In the genomic region with DNA sequence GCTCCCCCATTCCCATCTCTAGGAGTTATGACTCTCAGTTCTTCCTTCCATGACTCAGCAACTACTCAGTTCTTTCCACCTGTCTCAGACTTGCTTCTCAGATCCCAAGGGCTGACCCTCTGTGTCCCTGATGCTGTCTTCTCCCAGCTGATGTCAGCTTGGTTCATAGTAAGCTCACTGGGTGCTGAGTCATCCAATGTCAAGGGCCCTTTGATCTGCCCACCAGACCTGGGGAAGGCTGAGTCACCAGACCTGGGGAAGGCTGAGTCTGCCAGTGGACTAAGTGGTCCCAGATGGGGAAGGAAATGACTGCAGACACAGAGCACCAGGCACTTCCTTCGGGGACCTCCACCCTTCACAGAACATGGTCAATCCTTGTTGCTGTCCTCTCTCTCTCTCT, we compare ENCODE assay signal across 8 cellular contexts.
DNase-seq lines count a peak whose midpoint lies in the region; ATAC-seq and TF ChIP-seq lines count a peak whose summit lies in the region.

No MANE protein-coding gene starts in this region.

- no CpG with 5 or more reads among the region's 1 CpG for WGBS in IMR-90 (ENCODE audit: extremely low coverage in 2 of 2, insufficient read length in 1 of 2), 2 experiments
- WGBS in lower leg skin, 2 donors: 33 to 40% methylated on average over 1 of the region's 1 CpG
- no CpG with 5 or more reads among the region's 1 CpG for WGBS in neuronal stem cell (ENCODE audit: extremely low coverage in 2 of 2, insufficient read length in 2 of 2, insufficient replicate concordance in 1 of 2), 2 donors

- H3K23ac ChIP-seq in IMR-90 (ENCODE audit: low read depth, low read length): peak overlapping the region; percentile 60; the same call in 1 of the 2 replicates
- no peak overlapping the region for H3K23ac ChIP-seq in neuronal stem cell (ENCODE audit: low read depth, low read length, poor library complexity)

- no peaks in the 10 kb centered on the region for H4K20me1 ChIP-seq in IMR-90 (ENCODE audit: insufficient read depth, low read length)

- peak; percentile 88 for ATAC-seq in IMR-90 (ENCODE audit: low read depth)
- ATAC-seq in activated CD8-positive, alpha-beta T cell treated with anti-CD3 and anti-CD28 coated beads for 36 hours: peak; percentile 89

- H3K36me3 ChIP-seq in IMR-90 (ENCODE audit: control insufficient read depth, insufficient read depth, low read length) (no peaks in the 10 kb centered on the region), neuronal stem cell (replicated peaks in 1 of 2; ENCODE audit: control insufficient read depth in 2 of 2, insufficient read depth in 2 of 2, low read length in 2 of 2) (no peaks in the 10 kb centered on the region)

- H3K4ac ChIP-seq in IMR-90 (ENCODE audit: low read depth, low read length): peak overlapping the region; percentile 76
- no peak overlapping the region for H3K4ac ChIP-seq in neuronal stem cell (ENCODE audit: low read length)

- H2BK5ac ChIP-seq in IMR-90 (ENCODE audit: low read depth, low read length, poor library complexity, severe bottlenecking): peak overlapping the region; percentile 86
- H2BK5ac ChIP-seq in neuronal stem cell (ENCODE audit: low read length): no peak overlapping the region

- no peak for TF ChIP-seq CTCF in IMR-90 (conservative IDR thresholded peaks at IDR 0.05; ENCODE audit: low read depth, low read length)
- TF ChIP-seq CTCF in activated CD8-positive, alpha-beta T cell treated with anti-CD3 and anti-CD28 coated beads for 36 hours (IDR thresholded peaks at IDR 0.05): no peak
- no peak for TF ChIP-seq CTCF in lower leg skin (IDR thresholded peaks at IDR 0.05)

- H2AFZ ChIP-seq in IMR-90 (replicated peaks; ENCODE audit: low read length, poor library complexity) (peak overlapping the region; percentile 44), neuronal stem cell (ENCODE audit: low read length) (no peak overlapping the region)

- H2BK15ac ChIP-seq in IMR-90 (ENCODE audit: low read depth, low read length) (peak overlapping the region; percentile 12; the same call in 2 of the 3 replicates), neuronal stem cell (ENCODE audit: low read length) (no peak overlapping the region)

- H3K4me1 ChIP-seq in IMR-90 (ENCODE audit: control insufficient read depth, insufficient read depth, low read length) (peaks cover 9% of the 10 kb centered on the region), neuronal stem cell (ENCODE audit: control insufficient read depth in 2 of 2, insufficient read depth in 1 of 2, low read depth in 1 of 2, low read length in 2 of 2) (no peaks in the 10 kb centered on the region)

- no peak overlapping the region for H2BK12ac ChIP-seq in neuronal stem cell (ENCODE audit: low read length)

- H3K27me3 ChIP-seq in IMR-90 (ENCODE audit: control insufficient read depth, insufficient read depth, low read length): no peaks in the 10 kb centered on the region
- H3K27me3 ChIP-seq in neuronal stem cell (ENCODE audit: control insufficient read depth in 3 of 3, insufficient read depth in 3 of 3, low read depth in 1 of 3, low read length in 3 of 3): no peaks in the 10 kb centered on the region

- H4K91ac ChIP-seq in IMR-90 (ENCODE audit: insufficient read depth, low read depth, low read length) (peak overlapping the region; percentile 67; the same call in 1 of the 2 replicates), neuronal stem cell (ENCODE audit: low read depth, low read length, poor library complexity) (no peak overlapping the region)

- in situ Hi-C loops in IMR-90 (cut with MboI; ENCODE audit: low sequenced_read_pairs): no loop called here

- no peak overlapping the region for H3K27ac Mint-ChIP-seq in activated CD8-positive, alpha-beta T cell treated with anti-CD3 and anti-CD28 coated beads for 36 hours

- BruUV-seq in IMR-90 (replicated peaks; lab: Mats Ljungman, UMichigan): no TSS peak

- intact Hi-C loops in IMR-90 (cut with micrococcal nuclease) (no loop called here), lower leg skin (cut with DNase I; ENCODE audit: low total_unique reads) (no loop called here)
- intact Hi-C loops in activated CD8-positive, alpha-beta T cell treated with anti-CD3 and anti-CD28 coated beads for 36 hours (cut with micrococcal nuclease): no loop called here

- no peaks in the 10 kb centered on the region for H3K27me3 Mint-ChIP-seq in activated CD8-positive, alpha-beta T cell treated with anti-CD3 and anti-CD28 coated beads for 36 hours

- no peaks in the 10 kb centered on the region for H3K9me3 ChIP-seq in IMR-90 (ENCODE audit: control insufficient read depth, insufficient read depth, low read length)
- H3K9me3 ChIP-seq in neuronal stem cell (replicated peaks in 1 of 2; ENCODE audit: control insufficient read depth in 2 of 2, insufficient read depth in 1 of 2, low read depth in 1 of 2, low read length in 2 of 2): peaks cover 0 to 2% of the 10 kb centered on the region in 2 donors

- H3K9me3 Mint-ChIP-seq in activated CD8-positive, alpha-beta T cell treated with anti-CD3 and anti-CD28 coated beads for 36 hours: no peaks in the 10 kb centered on the region

- H2BK120ac ChIP-seq in IMR-90 (ENCODE audit: low read depth, low read length) (peak overlapping the region; percentile 92), neuronal stem cell (ENCODE audit: low read depth, low read length) (no peak overlapping the region)

- H3K4me2 ChIP-seq in IMR-90 (ENCODE audit: low read depth, low read length) (no peak overlapping the region; the same call in 1 of the 2 replicates), neuronal stem cell (ENCODE audit: insufficient read depth, low read length, poor library complexity, severe bottlenecking) (no peak overlapping the region)

- CTCF ChIA-PET in IMR-90 (lab: Yijun Ruan, JAX): interaction anchor here (0.6 kb wide), 1 partner anchor 52 kb away, joined by 3 read pairs; no protein-coding TSS in a partner anchor
- CTCF ChIA-PET in activated CD8-positive, alpha-beta T cell treated with anti-CD3 and anti-CD28 coated beads for 36 hours (lab: Charles Lee): no interaction called here

- H3K56ac ChIP-seq in IMR-90 (ENCODE audit: extremely low read depth, insufficient read depth, low read length): no peak overlapping the region

- H3K79me1 ChIP-seq in IMR-90 (ENCODE audit: low read depth in 1 of 2, low read length in 2 of 2) (peaks cover 0 to 6% of the 10 kb centered on the region in 2 experiments; a peak in 1 of 4 replicates), neuronal stem cell (ENCODE audit: low read depth, low read length) (no peaks in the 10 kb centered on the region)

- H4K5ac ChIP-seq in IMR-90 (ENCODE audit: low read depth, low read length): peak overlapping the region; percentile 0; the same call in 1 of the 2 replicates

- DNase-seq in EL (peak; percentile 97), IMR-90 (peak; percentile 99), glomerular endothelial cell (ENCODE audit: extremely low read depth, low read depth, low spot score) (peak; percentile 74), SIG-M5 treated with dmso at 0.1 percent for 504 hours (lab: John Stamatoyannopoulos, UW; ENCODE audit: unreplicated experiment) (no peak), lower leg skin (ENCODE audit: low spot score in 2 of 2) (no peak), neuronal stem cell (ENCODE audit: low spot score) (no peak)
- peak; percentile 75 for DNase-seq in activated CD8-positive, alpha-beta T cell treated with anti-CD3 and anti-CD28 coated beads for 36 hours
- peak; percentile 23 to 45 for DNase-seq in stimulated activated CD8-positive, alpha-beta memory T cell treated with anti-CD3 and anti-CD28 coated beads, Interleukin-4, amount 100 ng/mL, for 4 hours (ENCODE audit: low read depth in 2 of 2, low spot score in 1 of 2)

- H2AK5ac ChIP-seq in IMR-90 (ENCODE audit: low read depth, low read length) (peak overlapping the region; percentile 38), neuronal stem cell (ENCODE audit: low read depth, low read length) (no peak overlapping the region)

- peaks cover 10% of the 10 kb centered on the region for H3K9me1 ChIP-seq in IMR-90 (ENCODE audit: insufficient read depth, low read length)

- TF ChIP-seq POLR2A in IMR-90 (IDR thresholded peaks at IDR 0.05; ENCODE audit: low read depth, low read length) (no peak), lower leg skin (IDR thresholded peaks at IDR 0.05) (no peak)

- H3K18ac ChIP-seq in IMR-90 (ENCODE audit: low read depth, low read length) (peak overlapping the region; percentile 33; the same call in 1 of the 2 replicates), neuronal stem cell (ENCODE audit: low read length) (no peak overlapping the region)

- H3K27ac ChIP-seq in IMR-90 (ENCODE audit: insufficient read depth, low read length) (peak overlapping the region; percentile 2; the same call in 1 of the 2 replicates), neuronal stem cell (replicated peaks; ENCODE audit: low read length) (no peak overlapping the region)

- H3K14ac ChIP-seq in IMR-90 (replicated peaks; ENCODE audit: low read depth, low read length) (peak overlapping the region; percentile 76), neuronal stem cell (ENCODE audit: low read length) (no peak overlapping the region)

- dilution Hi-C loops in IMR-90 (cut with HindIII; ENCODE audit: low sequenced_read_pairs, unreplicated experiment): no loop called here

- H3K9ac ChIP-seq in IMR-90 (ENCODE audit: low read depth, low read length): no peak overlapping the region
- no peak overlapping the region for H3K9ac ChIP-seq in neuronal stem cell (ENCODE audit: low read depth, low read length, poor library complexity)

- H3K4me3 ChIP-seq in IMR-90 (ENCODE audit: insufficient read depth, low read depth, low read length): no peak overlapping the region
- H3K4me3 ChIP-seq in lower leg skin (ENCODE audit: low read depth, poor library complexity, severe bottlenecking): no peak overlapping the region
- H3K4me3 ChIP-seq in neuronal stem cell (ENCODE audit: low read length in 2 of 2): no peak overlapping the region

- peak; percentile 14 for TF ChIP-seq RAD21 in IMR-90 (IDR thresholded peaks at IDR 0.05; ENCODE audit: low read length)

- H3K4me1 Mint-ChIP-seq in activated CD8-positive, alpha-beta T cell treated with anti-CD3 and anti-CD28 coated beads for 36 hours (ENCODE audit: low read depth): peaks cover 6% of the 10 kb centered on the region

- POLR2A ChIA-PET in IMR-90 (lab: Charles Lee; ENCODE audit: unreplicated experiment): no interaction called here
- POLR2A ChIA-PET in activated CD8-positive, alpha-beta T cell treated with anti-CD3 and anti-CD28 coated beads for 36 hours (lab: Charles Lee): no interaction called here

- peak overlapping the region; percentile 80 for H2BK20ac ChIP-seq in IMR-90 (ENCODE audit: low read depth, low read length)

- peak overlapping the region in 1 of 2 experiments; percentile 71; a peak in 2 of 4 replicates for H4K8ac ChIP-seq in IMR-90 (ENCODE audit: low read depth in 2 of 2, low read length in 2 of 2)
- no peak overlapping the region for H4K8ac ChIP-seq in neuronal stem cell (ENCODE audit: low read depth, low read length)

- H2AK9ac ChIP-seq in IMR-90 (replicated peaks; ENCODE audit: low read depth, low read length, poor library complexity): no peak overlapping the region

- H3K36me3 Mint-ChIP-seq in activated CD8-positive, alpha-beta T cell treated with anti-CD3 and anti-CD28 coated beads for 36 hours (ENCODE audit: low read depth): no peaks in the 10 kb centered on the region

- H3K4me3 Mint-ChIP-seq in activated CD8-positive, alpha-beta T cell treated with anti-CD3 and anti-CD28 coated beads for 36 hours: no peak overlapping the region

TF ChIP-seq in IMR-90, 13 proteins besides CTCF, POLR2A, EP300 and RAD21 (continues in another document):
- TF ChIP-seq MXI1 (IDR thresholded peaks at IDR 0.05; ENCODE audit: borderline replicate concordance, low read depth, low read length): no peak
- peak; percentile 97 for TF ChIP-seq FOS (IDR thresholded peaks at IDR 0.05; ENCODE audit: low read depth, low read length)

Comparison
In these comparisons a context has a peak if more than half of its experiments do, and no peak if none do; other contexts are left out.
1. DNase-seq: peak in EL (single experiment), IMR-90 (single experiment), activated CD8-positive, alpha-beta T cell treated with anti-CD3 and anti-CD28 coated beads for 36 hours (single experiment), glomerular endothelial cell (single experiment) and stimulated activated CD8-positive, alpha-beta memory T cell treated with anti-CD3 and anti-CD28 coated beads, Interleukin-4, amount 100 ng/mL, for 4 hours (2 of 2); none in SIG-M5 treated with dmso at 0.1 percent for 504 hours (single experiment), lower leg skin (0 of 2) and neuronal stem cell (single experiment).